8 cellular contexts compared by ENCODE assay signal in the genomic region with DNA sequence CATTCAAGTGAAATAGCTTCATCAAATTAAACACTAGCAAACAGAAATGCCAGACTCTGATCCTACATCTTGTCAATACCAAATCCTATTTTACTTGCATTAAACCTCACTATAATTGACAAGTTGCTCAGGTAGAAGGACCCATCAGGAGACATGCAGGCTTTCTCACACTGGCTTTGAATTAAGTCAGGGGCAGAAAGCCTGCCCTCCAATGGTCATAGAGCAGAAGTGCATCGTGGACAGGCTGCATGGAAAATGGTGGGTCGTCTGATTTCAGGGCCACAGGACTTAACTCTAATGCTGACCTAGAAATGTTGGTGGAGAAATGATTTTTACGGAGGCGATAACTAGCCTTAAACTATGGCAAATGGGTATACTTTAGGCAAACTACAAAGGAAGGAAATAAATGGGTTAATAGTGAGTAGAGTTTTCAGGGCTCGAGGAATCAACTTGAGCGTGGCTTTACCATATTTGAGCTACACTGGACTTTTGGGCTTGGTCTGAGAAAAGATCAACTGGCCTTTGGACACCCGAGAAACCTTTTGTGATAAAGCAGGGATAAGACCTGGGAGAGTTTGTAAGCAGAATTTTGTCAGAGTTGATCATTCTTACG.
DNase-seq lines count a peak whose midpoint lies in the region; ATAC-seq and TF ChIP-seq lines count a peak whose summit lies in the region.

No MANE protein-coding gene starts in this region.

- H3K4me1 Mint-ChIP-seq in activated T-helper 1 cell treated with anti-CD3 and anti-CD28 coated beads, Interleukin-12 subunit alpha, Interleukin-12 subunit beta, Interleukin-2, Interleukin-4 antibody, amounts not matched to agents 30 ng/mL and 10 ng/mL and 1 ng/mL, durations not matched to agents 14 hours and 24 hours and 36 hours (ENCODE audit: low read depth) = no peaks in the 10 kb centered on the region

- H3K36me3 Mint-ChIP-seq in activated T-helper 1 cell treated with anti-CD3 and anti-CD28 coated beads, Interleukin-12 subunit alpha, Interleukin-12 subunit beta, Interleukin-2, Interleukin-4 antibody, amounts not matched to agents 30 ng/mL and 10 ng/mL and 1 ng/mL, durations not matched to agents 14 hours and 24 hours and 36 hours (ENCODE audit: low read depth) = no peaks in the 10 kb centered on the region

- no peak overlapping the region for H3K4me3 ChIP-seq in GM12865 (ENCODE audit: low read depth, low read length)
- no peak overlapping the region for H3K4me3 ChIP-seq in H7 (ENCODE audit: insufficient read depth, low read depth, low read length)

- no peak overlapping the region for H3K4me3 Mint-ChIP-seq in activated T-helper 1 cell treated with anti-CD3 and anti-CD28 coated beads, Interleukin-12 subunit alpha, Interleukin-12 subunit beta, Interleukin-2, Interleukin-4 antibody, amounts not matched to agents 30 ng/mL and 10 ng/mL and 1 ng/mL, durations not matched to agents 14 hours and 24 hours and 36 hours

- no peak for ATAC-seq in HG02970 (IDR thresholded peaks at IDR 0.05; ENCODE audit: low FRiP score, unreplicated experiment)

- peak; percentile 61 for TF ChIP-seq CTCF in GM12865 (IDR thresholded peaks at IDR 0.05; ENCODE audit: insufficient read depth, low read depth, low read length, missing control alignments)

- no peaks in the 10 kb centered on the region for H3K27me3 ChIP-seq in H7 (ENCODE audit: control insufficient read depth, insufficient read depth, low read length)

- H3K27me3 Mint-ChIP-seq in activated T-helper 1 cell treated with anti-CD3 and anti-CD28 coated beads, Interleukin-12 subunit alpha, Interleukin-12 subunit beta, Interleukin-2, Interleukin-4 antibody, amounts not matched to agents 30 ng/mL and 10 ng/mL and 1 ng/mL, durations not matched to agents 14 hours and 24 hours and 36 hours (ENCODE audit: insufficient read depth) = no peaks in the 10 kb centered on the region

- no peaks in the 10 kb centered on the region for H3K36me3 ChIP-seq in H7 (replicated peaks; ENCODE audit: control insufficient read depth, insufficient read depth, low read length)

- H3K27ac Mint-ChIP-seq in activated T-helper 1 cell treated with anti-CD3 and anti-CD28 coated beads, Interleukin-12 subunit alpha, Interleukin-12 subunit beta, Interleukin-2, Interleukin-4 antibody, amounts not matched to agents 30 ng/mL and 10 ng/mL and 1 ng/mL, durations not matched to agents 14 hours and 24 hours and 36 hours = no peak overlapping the region

- intact Hi-C loops in activated T-helper 1 cell treated with anti-CD3 and anti-CD28 coated beads, Interleukin-12 subunit alpha, Interleukin-12 subunit beta, Interleukin-2, Interleukin-4 antibody, amounts not matched to agents 30 ng/mL and 10 ng/mL and 1 ng/mL, durations not matched to agents 14 hours and 24 hours and 36 hours (cut with micrococcal nuclease) = no loop called here

- DNase-seq in GM12865 (ENCODE audit: low read depth) (peak; percentile 60), H7 (peak; percentile 11), RKO (ENCODE audit: low spot score) (peak; percentile 50), kidney tubule cell (ENCODE audit: low spot score) (peak; percentile 50), activated gamma-delta T cell (lab: John Stamatoyannopoulos, UW) (no peak)
- no peak for DNase-seq in stimulated activated CD4-positive, alpha-beta T cell treated with anti-CD3 and anti-CD28 coated beads, Interleukin-2, amount 100 ng/mL, for 24 hours
- DNase-seq in activated T-helper 1 cell treated with anti-CD3 and anti-CD28 coated beads, Interleukin-12 subunit alpha, Interleukin-12 subunit beta, Interleukin-2, Interleukin-4 antibody, amounts not matched to agents 30 ng/mL and 10 ng/mL and 1 ng/mL, durations not matched to agents 14 hours and 24 hours and 36 hours (ENCODE audit: low spot score) = no peak

- H3K9me3 Mint-ChIP-seq in activated T-helper 1 cell treated with anti-CD3 and anti-CD28 coated beads, Interleukin-12 subunit alpha, Interleukin-12 subunit beta, Interleukin-2, Interleukin-4 antibody, amounts not matched to agents 30 ng/mL and 10 ng/mL and 1 ng/mL, durations not matched to agents 14 hours and 24 hours and 36 hours = no peaks in the 10 kb centered on the region

Comparison
In these comparisons a context has a peak if more than half of its experiments do, and no peak if none do; other contexts are left out.
1. DNase-seq: peak in GM12865 (single experiment), H7 (single experiment), RKO (single experiment) and kidney tubule cell (single experiment); none in activated gamma-delta T cell (single experiment), stimulated activated CD4-positive, alpha-beta T cell treated with anti-CD3 and anti-CD28 coated beads, Interleukin-2, amount 100 ng/mL, for 24 hours (0 of 2) and activated T-helper 1 cell treated with anti-CD3 and anti-CD28 coated beads, Interleukin-12 subunit alpha, Interleukin-12 subunit beta, Interleukin-2, Interleukin-4 antibody, amounts not matched to agents 30 ng/mL and 10 ng/mL and 1 ng/mL, durations not matched to agents 14 hours and 24 hours and 36 hours (single experiment).